Comparison of ENCODE assay signal across 8 cellular contexts in genomic region chr17:79082311-79083190, GRCh38. TPM values are rescaled to one million over a fixed set of nuclear protein-coding genes. Genes with fewer than 3 reads are reported as not detected.
A peak's percentile ranks its signal among the peaks of the same experiment; 100 is the strongest.
DNase-seq lines count a peak whose midpoint lies in the region; ATAC-seq and TF ChIP-seq lines count a peak whose summit lies in the region.

No MANE protein-coding gene starts in this region.

- no peaks in the 10 kb centered on the region for H3K4me1 ChIP-seq in GM23248 (ENCODE audit: insufficient read depth)

- H3K9me2 ChIP-seq in GM23248 (ENCODE audit: insufficient read depth): no peaks in the 10 kb centered on the region

- CTCF ChIA-PET in RWPE1 (lab: Yijun Ruan, JAX): interaction anchor here (0.6 to 4.4 kb wide), 14 partner anchors 9 to 513 kb away, joined by 3 to 26 read pairs (median 4); no protein-coding TSS in a partner anchor

- H3K27ac ChIP-seq in GM23248 (no peak overlapping the region), RWPE1 (no peak overlapping the region)

- peaks cover 7% of the 10 kb centered on the region for H3K36me3 Mint-ChIP-seq in activated naive CD8-positive, alpha-beta T cell treated with anti-CD3 and anti-CD28 coated beads, Interleukin-2, amount 10 ng/mL, durations not matched to agents 7 days and 5 days

- no peak overlapping the region for H3K4me2 ChIP-seq in GM23248 (ENCODE audit: unreplicated experiment)

- no peaks in the 10 kb centered on the region for H3F3A ChIP-seq in GM23248 (ENCODE audit: insufficient read depth)

- H3K27me3 Mint-ChIP-seq in activated naive CD8-positive, alpha-beta T cell treated with anti-CD3 and anti-CD28 coated beads, Interleukin-2, amount 10 ng/mL, durations not matched to agents 7 days and 5 days: no peaks in the 10 kb centered on the region

- in situ Hi-C loops in GM23248 (cut with MboI): no loop called here

- H3K4me3 ChIP-seq in GM23248: no peak overlapping the region

- H3K9ac ChIP-seq in GM23248: no peak overlapping the region

- no peak for DNase-seq in AG09319 (ENCODE audit: extremely low read depth, low read depth)
- DNase-seq in GM23248: peak; percentile 54
- DNase-seq in RWPE1 (ENCODE audit: low spot score): peak; percentile 66
- DNase-seq in activated naive CD8-positive, alpha-beta T cell treated with anti-CD3 and anti-CD28 coated beads, Interleukin-2, amount 10 ng/mL, durations not matched to agents 7 days and 5 days: peak; percentile 73
- DNase-seq in hepatic stellate cell (ENCODE audit: low spot score): peak; percentile 76
- peak; percentile 9 for DNase-seq in stimulated activated CD4-positive, alpha-beta T cell treated with anti-CD3 and anti-CD28 coated beads, Interleukin-2, amount 100 ng/mL, for 4 hours (ENCODE audit: low read depth)
- DNase-seq in NCI-H226: no peak

- H3K9me3 ChIP-seq in GM23248 (ENCODE audit: low read depth): no peaks in the 10 kb centered on the region

- peak; percentile 87 for TF ChIP-seq CTCF in AG09319 (IDR thresholded peaks at IDR 0.05; ENCODE audit: low read depth, low read length)
- peak; percentile 94 for TF ChIP-seq CTCF in RWPE1 (conservative IDR thresholded peaks at IDR 0.05; ENCODE audit: low read depth)

- no peaks in the 10 kb centered on the region for H4K20me1 ChIP-seq in GM23248 (ENCODE audit: insufficient read depth)

- no peak overlapping the region for H2AFZ ChIP-seq in GM23248

- no peaks in the 10 kb centered on the region for H3K27me3 ChIP-seq in GM23248 (replicated peaks; ENCODE audit: insufficient read depth)

- POLR2A ChIA-PET in RWPE1 (lab: Yijun Ruan, JAX; ENCODE audit: low non-redundant PET): no interaction called here
- POLR2A ChIA-PET in activated naive CD8-positive, alpha-beta T cell treated with anti-CD3 and anti-CD28 coated beads, Interleukin-2, amount 10 ng/mL, durations not matched to agents 7 days and 5 days (lab: Charles Lee): interaction anchor here (0.9 kb wide), 1 partner anchor 8 kb away, joined by 3 read pairs; the partner anchor contains the start of gene ENGASE

- H3K9me3 Mint-ChIP-seq in activated naive CD8-positive, alpha-beta T cell treated with anti-CD3 and anti-CD28 coated beads, Interleukin-2, amount 10 ng/mL, durations not matched to agents 7 days and 5 days: no peaks in the 10 kb centered on the region

- ATAC-seq in activated naive CD8-positive, alpha-beta T cell treated with anti-CD3 and anti-CD28 coated beads, Interleukin-2, amount 10 ng/mL, durations not matched to agents 7 days and 5 days (ENCODE audit: low read depth): no peak
- ATAC-seq in HG03442 (IDR thresholded peaks at IDR 0.05; ENCODE audit: unreplicated experiment): no peak

- no peak overlapping the region for H3K27ac Mint-ChIP-seq in activated naive CD8-positive, alpha-beta T cell treated with anti-CD3 and anti-CD28 coated beads, Interleukin-2, amount 10 ng/mL, durations not matched to agents 7 days and 5 days

- H3K4me3 Mint-ChIP-seq in activated naive CD8-positive, alpha-beta T cell treated with anti-CD3 and anti-CD28 coated beads, Interleukin-2, amount 10 ng/mL, durations not matched to agents 7 days and 5 days: no peak overlapping the region

- no peaks in the 10 kb centered on the region for H3K4me1 Mint-ChIP-seq in activated naive CD8-positive, alpha-beta T cell treated with anti-CD3 and anti-CD28 coated beads, Interleukin-2, amount 10 ng/mL, durations not matched to agents 7 days and 5 days

- no peaks in the 10 kb centered on the region for H3K36me3 ChIP-seq in GM23248 (ENCODE audit: low read depth)

- no peaks in the 10 kb centered on the region for H3K79me2 ChIP-seq in GM23248 (ENCODE audit: insufficient read depth)

- 59 to 61% methylated on average over 38 to 41 of the region's 41 CpGs for WGBS in GM23248 (ENCODE audit: low coverage in 1 of 2, low lambda C conversion rate in 2 of 2, missing lambda C conversion rate in 2 of 2), 2 experiments

RNA-seq across cellular contexts. Expression of gene ENGASE, which starts 7.9 kb away (rescaled TPM):
- 7.8 and 8.4 TPM in 2 replicates for total RNA-seq in GM23248 (2014; rRNA removed; shearing (Covaris generic))
- 4.3 and 5.1 TPM in 2 replicates for polyA plus RNA-seq in GM23248 (2016; fragmentation: Nextera tagmentation; extraction: Ambion mirVana)
- total RNA-seq in activated naive CD8-positive, alpha-beta T cell treated with anti-CD3 and anti-CD28 coated beads, Interleukin-2, amount 10 ng/mL, durations not matched to agents 7 days and 5 days: 10 to 100 TPM; 72.8 to 78.2 TPM

RNA-seq across cellular contexts. Expression of gene C1QTNF1, which starts 58.6 kb away (rescaled TPM):
- 12.2 and 14.4 TPM in 2 replicates for total RNA-seq in GM23248 (2014; rRNA removed; shearing (Covaris generic))
- polyA plus RNA-seq in GM23248 (2016; fragmentation: Nextera tagmentation; extraction: Ambion mirVana): 5.7 and 6.1 TPM in 2 replicates
- not detected for total RNA-seq in activated naive CD8-positive, alpha-beta T cell treated with anti-CD3 and anti-CD28 coated beads, Interleukin-2, amount 10 ng/mL, durations not matched to agents 7 days and 5 days

Comparison
In these comparisons a context has a peak if more than half of its experiments do, and no peak if none do; other contexts are left out.
1. DNase-seq: peak in GM23248 (single experiment), RWPE1 (single experiment), activated naive CD8-positive, alpha-beta T cell treated with anti-CD3 and anti-CD28 coated beads, Interleukin-2, amount 10 ng/mL, durations not matched to agents 7 days and 5 days (single experiment), hepatic stellate cell (single experiment) and stimulated activated CD4-positive, alpha-beta T cell treated with anti-CD3 and anti-CD28 coated beads, Interleukin-2, amount 100 ng/mL, for 4 hours (single experiment); none in AG09319 (single experiment) and NCI-H226 (single experiment).
2. RNA of gene C1QTNF1, which starts 58.6 kb away (total RNA-seq): 12.2 to 14.4 TPM in GM23248; not detected in activated naive CD8-positive, alpha-beta T cell treated with anti-CD3 and anti-CD28 coated beads, Interleukin-2, amount 10 ng/mL, durations not matched to agents 7 days and 5 days; every median in the first group is over 10 times any median in the second.